In genomic region chr18:48446582-48447225, GRCh38 we compare ENCODE assay signal across 8 cellular contexts. TPM values are rescaled to one million over a fixed set of nuclear protein-coding genes. Genes with fewer than 3 reads are reported as not detected.
A peak's percentile ranks its signal among the peaks of the same experiment; 100 is the strongest.
DNase-seq lines count a peak whose midpoint lies in the region; ATAC-seq and TF ChIP-seq lines count a peak whose summit lies in the region.

No MANE protein-coding gene starts in this region.

- H3K27ac Mint-ChIP-seq in neural progenitor cell: no peak overlapping the region

- H3K27me3 Mint-ChIP-seq in neural progenitor cell (ENCODE audit: insufficient read depth, low read depth): peaks cover 21% of the 10 kb centered on the region

- H3K4me2 ChIP-seq in MM.1S (ENCODE audit: low read depth, low read length) (peak overlapping the region; percentile 59), neural progenitor cell (no peak overlapping the region)

- H3K9me3 Mint-ChIP-seq in neural progenitor cell: no peaks in the 10 kb centered on the region

- H3K79me2 ChIP-seq in MM.1S (ENCODE audit: low read length) (no peaks in the 10 kb centered on the region), neural progenitor cell (ENCODE audit: low read depth) (no peaks in the 10 kb centered on the region)

- H3K4me1 ChIP-seq in MM.1S (ENCODE audit: low read length) (no peaks in the 10 kb centered on the region), neural progenitor cell (no peaks in the 10 kb centered on the region)

- peaks cover 13% of the 10 kb centered on the region for H3K4me1 Mint-ChIP-seq in neural progenitor cell

- H3K4me3 Mint-ChIP-seq in neural progenitor cell: no peak overlapping the region

- H3K36me3 Mint-ChIP-seq in neural progenitor cell: no peaks in the 10 kb centered on the region

- peak; percentile 66 for DNase-seq in ACHN
- DNase-seq in MM.1S: peak; percentile 74
- DNase-seq in RPMI8226: peak; percentile 83
- DNase-seq in activated T-helper 1 cell treated with anti-CD3 and anti-CD28 coated beads, Interleukin-2, amount 50 U/mL, for 16 hours (ENCODE audit: low read depth in 1 of 2, low spot score in 1 of 2): peak; percentile 44 to 48
- DNase-seq in fibroblast of pulmonary artery (ENCODE audit: low read depth): peak; percentile 80
- peak; percentile 92 for DNase-seq in neural progenitor cell (ENCODE audit: low spot score)
- peak; percentile 88 for DNase-seq in stromal cell of bone marrow (ENCODE audit: low read depth)

- H4K20me1 ChIP-seq in MM.1S (ENCODE audit: insufficient read depth, low read length) (no peaks in the 10 kb centered on the region), neural progenitor cell (ENCODE audit: low read depth) (no peaks in the 10 kb centered on the region)

- H3K4me3 ChIP-seq in MM.1S (ENCODE audit: low read length) (no peak overlapping the region; the same call in 1 of the 2 replicates), fibroblast of pulmonary artery (replicated peaks; ENCODE audit: low read depth, low read length) (no peak overlapping the region), neural progenitor cell (no peak overlapping the region)

- in situ Hi-C loops in ACHN (cut with HindIII; ENCODE audit: low pct_ligation_motif_present, low pct_unique_long_range_greater_than_20kb, low sequenced_read_pairs): no loop called here

- H3K27ac ChIP-seq in MM.1S (ENCODE audit: low read length) (no peak overlapping the region), neural progenitor cell (no peak overlapping the region)

- H3K9me3 ChIP-seq in MM.1S (replicated peaks; ENCODE audit: insufficient read depth, low read length) (no peaks in the 10 kb centered on the region), neural progenitor cell (ENCODE audit: low read depth) (no peaks in the 10 kb centered on the region)

- ATAC-seq in GM19043 (IDR thresholded peaks at IDR 0.05; ENCODE audit: low read depth, unreplicated experiment): peak; percentile 62

- TF ChIP-seq CTCF in MM.1S (IDR thresholded peaks at IDR 0.05; ENCODE audit: low read length) (peak; percentile 95), fibroblast of pulmonary artery (IDR thresholded peaks at IDR 0.05; ENCODE audit: low read length, missing control alignments) (peak; percentile 94), neural progenitor cell (IDR thresholded peaks at IDR 0.05) (peak; percentile 88)

- no peaks in the 10 kb centered on the region for H3F3A ChIP-seq in MM.1S (ENCODE audit: insufficient read depth, low read length)
- H3F3A ChIP-seq in neural progenitor cell (ENCODE audit: low read depth): no peaks in the 10 kb centered on the region

- peak overlapping the region; percentile 46; the same call in 1 of the 2 replicates for H2AFZ ChIP-seq in MM.1S (ENCODE audit: low read length)
- peak overlapping the region; percentile 48 for H2AFZ ChIP-seq in neural progenitor cell (replicated peaks)

- H3K36me3 ChIP-seq in MM.1S (replicated peaks; ENCODE audit: insufficient read depth, low read length) (no peaks in the 10 kb centered on the region), neural progenitor cell (no peaks in the 10 kb centered on the region)

- no peak overlapping the region for H3K9ac ChIP-seq in MM.1S (ENCODE audit: low read length)
- no peak overlapping the region for H3K9ac ChIP-seq in neural progenitor cell

- H3K27me3 ChIP-seq in MM.1S (replicated peaks; ENCODE audit: insufficient read depth, low read length) (0 out of 2 replicates have a peak, but pooled peaks cover 7% of the 10 kb centered on the region), neural progenitor cell (no peaks in the 10 kb centered on the region)

- no peaks in the 10 kb centered on the region for H3K9me2 ChIP-seq in MM.1S (replicated peaks; ENCODE audit: insufficient read depth, low read length)

RNA-seq across cellular contexts. Expression of gene ZBTB7C, which starts 37.5 kb away (rescaled TPM):
- 0.15 and 2.3 TPM in 2 replicates for total RNA-seq in neural progenitor cell (ENCODE audit: low replicate concordance)
